ENCODE assay signal across 8 cellular contexts in the genomic region with DNA sequence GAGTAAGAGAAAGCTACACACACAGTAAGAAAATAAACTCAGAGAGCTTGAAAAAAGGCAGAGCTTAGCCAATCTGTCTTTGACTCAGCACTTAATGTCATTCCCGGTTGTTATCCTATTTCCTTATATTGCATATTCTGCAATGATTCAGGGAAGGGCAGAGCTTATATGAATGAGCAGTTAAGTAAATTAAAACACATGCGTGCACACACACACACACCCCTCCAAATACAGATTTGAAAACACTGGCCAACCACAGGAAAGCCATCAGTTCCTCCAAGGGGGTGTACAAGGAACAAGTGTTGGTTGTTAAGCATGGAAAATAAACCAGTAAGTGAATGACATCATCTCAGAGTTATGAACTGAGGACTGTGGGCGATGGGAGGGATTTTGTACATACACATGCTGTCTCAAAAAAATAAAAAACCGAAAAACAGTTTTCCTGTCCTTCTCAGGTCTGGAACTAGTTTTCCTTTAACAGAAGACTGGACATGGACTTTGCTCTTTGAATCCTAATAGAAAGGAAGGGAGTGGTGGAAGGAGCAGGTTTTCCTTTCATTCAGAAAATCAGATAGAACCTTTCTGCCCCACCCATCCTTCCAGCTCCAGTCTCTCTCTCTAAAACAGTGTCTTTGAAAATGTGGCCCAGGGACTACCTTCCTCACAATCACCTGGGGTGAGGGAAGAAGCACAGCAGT. TPM values are rescaled to one million over a fixed set of nuclear protein-coding genes. Genes with fewer than 3 reads are reported as not detected.
DNase-seq lines count a peak whose midpoint lies in the region; ATAC-seq and TF ChIP-seq lines count a peak whose summit lies in the region.

No MANE protein-coding gene starts in this region.

- H3K27me3 Mint-ChIP-seq in activated T-helper 1 cell treated with anti-CD3 and anti-CD28 coated beads, Interleukin-12 subunit alpha, Interleukin-12 subunit beta, Interleukin-2, Interleukin-4 antibody, amounts not matched to agents 30 ng/mL and 10 ng/mL and 1 ng/mL, durations not matched to agents 14 hours and 24 hours and 36 hours (ENCODE audit: insufficient read depth), result peaks cover 18% of the 10 kb centered on the region

- 9 to 10% methylated on average over 4 of the region's 4 CpGs for WGBS in lower leg skin, 2 donors

- H3K9me3 ChIP-seq in left lung (no peaks in the 10 kb centered on the region), vagina (no peaks in the 10 kb centered on the region)

- H3K27ac ChIP-seq in left lung (no peak overlapping the region), vagina (no peak overlapping the region)

- H3K4me3 ChIP-seq in BJ (ENCODE audit: low read depth, low read length), result peak overlapping the region; percentile 55
- peak overlapping the region in 1 of 2 donors; percentile 41 for H3K4me3 ChIP-seq in left lung
- no peak overlapping the region for H3K4me3 ChIP-seq in lower leg skin (ENCODE audit: low read depth, poor library complexity, severe bottlenecking)
- H3K4me3 ChIP-seq in vagina, result peak overlapping the region in 1 of 2 donors; percentile 45

- TF ChIP-seq CTCF in BJ (IDR thresholded peaks at IDR 0.05; ENCODE audit: insufficient read depth, low read depth, low read length) (no peak), left lung (IDR thresholded peaks at IDR 0.05) (no peak), lower leg skin (IDR thresholded peaks at IDR 0.05) (no peak), vagina (IDR thresholded peaks at IDR 0.05) (no peak)

- peak overlapping the region; percentile 30 for H3K27ac Mint-ChIP-seq in activated T-helper 1 cell treated with anti-CD3 and anti-CD28 coated beads, Interleukin-12 subunit alpha, Interleukin-12 subunit beta, Interleukin-2, Interleukin-4 antibody, amounts not matched to agents 30 ng/mL and 10 ng/mL and 1 ng/mL, durations not matched to agents 14 hours and 24 hours and 36 hours

- peaks cover 28% of the 10 kb centered on the region for H3K4me1 Mint-ChIP-seq in activated T-helper 1 cell treated with anti-CD3 and anti-CD28 coated beads, Interleukin-12 subunit alpha, Interleukin-12 subunit beta, Interleukin-2, Interleukin-4 antibody, amounts not matched to agents 30 ng/mL and 10 ng/mL and 1 ng/mL, durations not matched to agents 14 hours and 24 hours and 36 hours (ENCODE audit: low read depth)

- H3K36me3 Mint-ChIP-seq in activated T-helper 1 cell treated with anti-CD3 and anti-CD28 coated beads, Interleukin-12 subunit alpha, Interleukin-12 subunit beta, Interleukin-2, Interleukin-4 antibody, amounts not matched to agents 30 ng/mL and 10 ng/mL and 1 ng/mL, durations not matched to agents 14 hours and 24 hours and 36 hours (ENCODE audit: low read depth), result peaks cover 8% of the 10 kb centered on the region

- intact Hi-C loops in activated T-helper 1 cell treated with anti-CD3 and anti-CD28 coated beads, Interleukin-12 subunit alpha, Interleukin-12 subunit beta, Interleukin-2, Interleukin-4 antibody, amounts not matched to agents 30 ng/mL and 10 ng/mL and 1 ng/mL, durations not matched to agents 14 hours and 24 hours and 36 hours (cut with micrococcal nuclease), result loop anchor here (5.0 kb wide), 4 partner anchors 36 to 289 kb away; a partner anchor contains a TSS
- intact Hi-C loops in left lung (cut with DNase I), result no loop called here
- intact Hi-C loops in lower leg skin (cut with DNase I; ENCODE audit: low total_unique reads), result no loop called here
- intact Hi-C loops in vagina (cut with DNase I), result no loop called here

- H3K27me3 ChIP-seq in BJ (ENCODE audit: control insufficient read depth, insufficient read depth, low read length) (0 out of 2 replicates have a peak, but pooled peaks cover 2% of the 10 kb centered on the region), left lung (peaks cover 0 to 6% of the 10 kb centered on the region in 2 donors), vagina (no peaks in the 10 kb centered on the region)

- no peaks in the 10 kb centered on the region; the same call in 1 of the 2 replicates for H3K36me3 ChIP-seq in BJ (ENCODE audit: control insufficient read depth, insufficient read depth, low read length)
- H3K36me3 ChIP-seq in left lung, result no peaks in the 10 kb centered on the region
- no peaks in the 10 kb centered on the region for H3K36me3 ChIP-seq in vagina

- CTCF ChIA-PET in BJ (lab: Yijun Ruan, JAX), result interaction anchor here (0.6 to 2.3 kb wide), 13 partner anchors 9 to 185 kb away, joined by 3 to 6 read pairs (median 3); a partner anchor contains a TSS

- POLR2A ChIA-PET in BJ (lab: Charles Lee), result interaction anchor here (0.9 kb wide), 1 partner anchor 114 kb away, joined by 3 read pairs; no protein-coding TSS in a partner anchor

- H3K4me1 ChIP-seq in left lung, result peaks cover 14 to 18% of the 10 kb centered on the region in 2 donors
- H3K4me1 ChIP-seq in vagina, result peaks cover 12% of the 10 kb centered on the region

- peak overlapping the region; percentile 96 for H3K4me3 Mint-ChIP-seq in activated T-helper 1 cell treated with anti-CD3 and anti-CD28 coated beads, Interleukin-12 subunit alpha, Interleukin-12 subunit beta, Interleukin-2, Interleukin-4 antibody, amounts not matched to agents 30 ng/mL and 10 ng/mL and 1 ng/mL, durations not matched to agents 14 hours and 24 hours and 36 hours

- ATAC-seq in left lung (peak; percentile 65), HG03457 (IDR thresholded peaks at IDR 0.05; ENCODE audit: unreplicated experiment) (no peak)

- DNase-seq in BJ (ENCODE audit: low read depth) (peak; percentile 93), HT-29 (ENCODE audit: low spot score) (peak; percentile 68), left lung (no peak), lower leg skin (ENCODE audit: low spot score in 2 of 2) (no peak), vagina (ENCODE audit: extremely low spot score in 2 of 2) (no peak)
- no peak for DNase-seq in activated T-helper 1 cell treated with anti-CD3 and anti-CD28 coated beads, Interleukin-12 subunit alpha, Interleukin-12 subunit beta, Interleukin-2, Interleukin-4 antibody, amounts not matched to agents 30 ng/mL and 10 ng/mL and 1 ng/mL, durations not matched to agents 14 hours and 24 hours and 36 hours (ENCODE audit: low spot score)
- DNase-seq in stimulated activated CD4-positive, alpha-beta T cell treated with anti-CD3 and anti-CD28 coated beads, Interleukin-1b, Interleukin-23, amount 100 ng/mL, for 48 hours, result no peak

- no peak for TF ChIP-seq POLR2A in lower leg skin (IDR thresholded peaks at IDR 0.05)
- no peak for TF ChIP-seq POLR2A in vagina (IDR thresholded peaks at IDR 0.05)

- no peaks in the 10 kb centered on the region for H3K9me3 Mint-ChIP-seq in activated T-helper 1 cell treated with anti-CD3 and anti-CD28 coated beads, Interleukin-12 subunit alpha, Interleukin-12 subunit beta, Interleukin-2, Interleukin-4 antibody, amounts not matched to agents 30 ng/mL and 10 ng/mL and 1 ng/mL, durations not matched to agents 14 hours and 24 hours and 36 hours

RNA-seq across cellular contexts. Expression of a gene that starts 1.0 kb away (rescaled TPM):
- 16.9 and 28.1 TPM in 2 replicates for polyA plus RNA-seq in BJ (2011; rRNA removed)
- 23.5 and 30.5 TPM in 2 replicates for polyA minus RNA-seq in BJ (2011; rRNA and poly(A)+ RNA removed)
- 55.3 and 61.7 TPM in 2 replicates for total RNA-seq in HT-29 (2014; rRNA removed; shearing (Covaris generic))
- 10.3 and 11.2 TPM in 2 replicates for total RNA-seq in activated T-helper 1 cell treated with anti-CD3 and anti-CD28 coated beads, Interleukin-12 subunit alpha, Interleukin-12 subunit beta, Interleukin-2, Interleukin-4 antibody, amounts not matched to agents 30 ng/mL and 10 ng/mL and 1 ng/mL, durations not matched to agents 14 hours and 24 hours and 36 hours
- 10 to 100 TPM in 1 of 2 donors, 1 to 10 TPM in 1; 2.8 to 10.3 TPM for total RNA-seq in left lung
- total RNA-seq in lower leg skin, result 1 to 10 TPM in 3 of 4 donors, under 1 TPM in 1; 0.98 to 3.0 (median 2.1) TPM
- 2.9 TPM for total RNA-seq in vagina

RNA-seq across cellular contexts. Expression of a gene that starts 8.1 kb away (rescaled TPM):
- polyA plus RNA-seq in BJ (2011; rRNA removed), result not detected in 2 replicates
- polyA minus RNA-seq in BJ (2011; rRNA and poly(A)+ RNA removed), result not detected in 2 replicates
- total RNA-seq in HT-29 (2014; rRNA removed; shearing (Covaris generic)), result not detected in 2 replicates
- total RNA-seq in activated T-helper 1 cell treated with anti-CD3 and anti-CD28 coated beads, Interleukin-12 subunit alpha, Interleukin-12 subunit beta, Interleukin-2, Interleukin-4 antibody, amounts not matched to agents 30 ng/mL and 10 ng/mL and 1 ng/mL, durations not matched to agents 14 hours and 24 hours and 36 hours, result 3.7 and 4.1 TPM in 2 replicates
- total RNA-seq in left lung (not detected), lower leg skin (under 1 TPM in 1 of 4 donors, not detected in 3; 0.19 TPM), vagina (not detected)

RNA-seq across cellular contexts. Expression of a gene that starts 20.2 kb away (rescaled TPM):
- 37.8 and 63.3 TPM in 2 replicates for polyA plus RNA-seq in BJ (2011; rRNA removed)
- 23.8 and 29.9 TPM in 2 replicates for polyA minus RNA-seq in BJ (2011; rRNA and poly(A)+ RNA removed)
- 206 and 220 TPM in 2 replicates for total RNA-seq in HT-29 (2014; rRNA removed; shearing (Covaris generic))
- total RNA-seq in activated T-helper 1 cell treated with anti-CD3 and anti-CD28 coated beads, Interleukin-12 subunit alpha, Interleukin-12 subunit beta, Interleukin-2, Interleukin-4 antibody, amounts not matched to agents 30 ng/mL and 10 ng/mL and 1 ng/mL, durations not matched to agents 14 hours and 24 hours and 36 hours, result 77.8 and 78.0 TPM in 2 replicates
- total RNA-seq in left lung, result 10 to 100 TPM; 77.6 to 81.6 TPM
- 10 to 100 TPM; 37.0 to 52.7 (median 45.8) TPM for total RNA-seq in lower leg skin
- 46.7 TPM for total RNA-seq in vagina

RNA-seq across cellular contexts. Expression of a gene that starts 29.9 kb away (rescaled TPM):
- polyA plus RNA-seq in BJ (2011; rRNA removed), result 21.2 and 23.9 TPM in 2 replicates
- 11.4 and 11.5 TPM in 2 replicates for polyA minus RNA-seq in BJ (2011; rRNA and poly(A)+ RNA removed)
- total RNA-seq in HT-29 (2014; rRNA removed; shearing (Covaris generic)), result 19.4 and 28.8 TPM in 2 replicates
- total RNA-seq in activated T-helper 1 cell treated with anti-CD3 and anti-CD28 coated beads, Interleukin-12 subunit alpha, Interleukin-12 subunit beta, Interleukin-2, Interleukin-4 antibody, amounts not matched to agents 30 ng/mL and 10 ng/mL and 1 ng/mL, durations not matched to agents 14 hours and 24 hours and 36 hours, result 102 and 104 TPM in 2 replicates
- total RNA-seq in left lung, result 10 to 100 TPM; 16.1 to 29.1 TPM
- 10 to 100 TPM in 3 of 4 donors, 1 to 10 TPM in 1; 10.0 to 18.5 (median 13.9) TPM for total RNA-seq in lower leg skin
- 25.8 TPM for total RNA-seq in vagina

RNA-seq across cellular contexts. Expression of a gene that starts 47.8 kb away (rescaled TPM):
- polyA plus RNA-seq in BJ (2011; rRNA removed), result not detected in 2 replicates
- polyA minus RNA-seq in BJ (2011; rRNA and poly(A)+ RNA removed), result not detected in 2 replicates
- total RNA-seq in HT-29 (2014; rRNA removed; shearing (Covaris generic)), result 0.10 TPM in 1 of 2 replicates, not detected in the other
- not detected in 2 replicates for total RNA-seq in activated T-helper 1 cell treated with anti-CD3 and anti-CD28 coated beads, Interleukin-12 subunit alpha, Interleukin-12 subunit beta, Interleukin-2, Interleukin-4 antibody, amounts not matched to agents 30 ng/mL and 10 ng/mL and 1 ng/mL, durations not matched to agents 14 hours and 24 hours and 36 hours
- total RNA-seq in left lung (under 1 TPM in 1 of 2 donors, not detected in 1; 0.18 TPM), lower leg skin (1 to 10 TPM in 1 of 4 donors, under 1 TPM in 2, not detected in 1; 0.68 to 1.0 (median 0.80) TPM), vagina (not detected)

Comparison
In these comparisons a context has a peak if more than half of its experiments do, and no peak if none do; other contexts are left out.
1. DNase-seq: peak in BJ (single experiment) and HT-29 (single experiment); none in activated T-helper 1 cell treated with anti-CD3 and anti-CD28 coated beads, Interleukin-12 subunit alpha, Interleukin-12 subunit beta, Interleukin-2, Interleukin-4 antibody, amounts not matched to agents 30 ng/mL and 10 ng/mL and 1 ng/mL, durations not matched to agents 14 hours and 24 hours and 36 hours (single experiment), left lung (0 of 2), lower leg skin (0 of 2), vagina (0 of 2) and stimulated activated CD4-positive, alpha-beta T cell treated with anti-CD3 and anti-CD28 coated beads, Interleukin-1b, Interleukin-23, amount 100 ng/mL, for 48 hours (single experiment).